In genomic region chr6:33271608-33272357, GRCh38 we compare ENCODE assay signal across 8 cellular contexts. TPM values are rescaled to one million over a fixed set of nuclear protein-coding genes. Genes with fewer than 3 reads are reported as not detected.
DNase-seq lines count a peak whose midpoint lies in the region; ATAC-seq and TF ChIP-seq lines count a peak whose summit lies in the region.

Gene RPS18 (plus strand): TSS chr6:33272075. CDS start chr6:33272120, 45 bp downstream.
A gene with protein sequence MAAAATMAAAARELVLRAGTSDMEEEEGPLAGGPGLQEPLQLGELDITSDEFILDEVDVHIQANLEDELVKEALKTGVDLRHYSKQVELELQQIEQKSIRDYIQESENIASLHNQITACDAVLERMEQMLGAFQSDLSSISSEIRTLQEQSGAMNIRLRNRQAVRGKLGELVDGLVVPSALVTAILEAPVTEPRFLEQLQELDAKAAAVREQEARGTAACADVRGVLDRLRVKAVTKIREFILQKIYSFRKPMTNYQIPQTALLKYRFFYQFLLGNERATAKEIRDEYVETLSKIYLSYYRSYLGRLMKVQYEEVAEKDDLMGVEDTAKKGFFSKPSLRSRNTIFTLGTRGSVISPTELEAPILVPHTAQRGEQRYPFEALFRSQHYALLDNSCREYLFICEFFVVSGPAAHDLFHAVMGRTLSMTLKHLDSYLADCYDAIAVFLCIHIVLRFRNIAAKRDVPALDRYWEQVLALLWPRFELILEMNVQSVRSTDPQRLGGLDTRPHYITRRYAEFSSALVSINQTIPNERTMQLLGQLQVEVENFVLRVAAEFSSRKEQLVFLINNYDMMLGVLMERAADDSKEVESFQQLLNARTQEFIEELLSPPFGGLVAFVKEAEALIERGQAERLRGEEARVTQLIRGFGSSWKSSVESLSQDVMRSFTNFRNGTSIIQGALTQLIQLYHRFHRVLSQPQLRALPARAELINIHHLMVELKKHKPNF (minus strand): TSS chr6:33271876. CDS start chr6:33271675, 201 bp downstream.

- no peaks in the 10 kb centered on the region for H3K27me3 ChIP-seq in dorsolateral prefrontal cortex
- H3K27me3 ChIP-seq in right lobe of liver: no peaks in the 10 kb centered on the region

- H3K27me3 Mint-ChIP-seq in CD14-positive monocyte (ENCODE audit: low read depth in 3 of 3): no peaks in the 10 kb centered on the region

- peak; percentile 76 for ATAC-seq in GM19397 (IDR thresholded peaks at IDR 0.05; ENCODE audit: unreplicated experiment)
- ATAC-seq in HG03571 (IDR thresholded peaks at IDR 0.05; ENCODE audit: unreplicated experiment): peak; percentile 68
- peak; percentile 93 to 95 (median 93) for ATAC-seq in right lobe of liver

- peak; percentile 93 for TF ChIP-seq POLR2A in right lobe of liver (IDR thresholded peaks at IDR 0.05)

- H3K4me3 Mint-ChIP-seq in CD14-positive monocyte: peak within 1 kb of the TSS; percentile 96 to 100

- intact Hi-C loops in CD14-positive monocyte (cut with micrococcal nuclease) (loop anchor here in 1 of 2 donors (2.0 kb wide), 1 partner anchor 17 kb away; the partner anchor contains the start of genes PFDN6 and WDR46), dorsolateral prefrontal cortex (cut with DNase I) (loop anchor here (1.0 to 2.0 kb wide), 3 partner anchors 18 to 52 kb away; partner anchors contain the start of genes PFDN6 (in 2 of the 2) and WDR46 (in 2 of the 2)), right lobe of liver (cut with DNase I) (no loop called here)

- no peak for TF ChIP-seq CTCF in CD14-positive monocyte (IDR thresholded peaks at IDR 0.05)
- peak in 20 of 56 donors; percentile 2 to 55 (median 28) for TF ChIP-seq CTCF in dorsolateral prefrontal cortex (IDR thresholded peaks at IDR 0.05 in 54 of 56, conservative IDR thresholded peaks at IDR 0.05 in 2 of 56; ENCODE audit: low read depth in 1 of 56, partially characterized antibody in 56 of 56)
- TF ChIP-seq CTCF in right lobe of liver (IDR thresholded peaks at IDR 0.05): no peak

- H3K9me3 ChIP-seq in right lobe of liver: no peaks in the 10 kb centered on the region

- H3K36me3 ChIP-seq in right lobe of liver: peaks cover under 1 to 54% (median 14%) of the 10 kb centered on the region in 4 donors

- 2% methylated on average over 24 of the region's 49 CpGs for WGBS in right lobe of liver (ENCODE audit: insufficient coverage, low coverage, low lambda C conversion rate, missing lambda C conversion rate)

- H3K27ac ChIP-seq in dorsolateral prefrontal cortex: peak within 1 kb of the TSS; percentile 40 to 98 (median 93)
- H3K27ac ChIP-seq in right lobe of liver: peak within 1 kb of the TSS; percentile 87 to 90 (median 89)

- peaks cover 59% of the 10 kb centered on the region for H3K4me1 Mint-ChIP-seq in CD14-positive monocyte

- peak within 1 kb of the TSS; percentile 66 to 100 (median 89) for H3K4me3 ChIP-seq in dorsolateral prefrontal cortex
- peak within 1 kb of the TSS; percentile 60 to 95 (median 91) for H3K4me3 ChIP-seq in right lobe of liver

- H3K27ac Mint-ChIP-seq in CD14-positive monocyte: peak within 1 kb of the TSS; percentile 98 to 100 (median 100)

- H3K4me1 ChIP-seq in right lobe of liver: peaks cover 2 to 49% (median 21%) of the 10 kb centered on the region in 4 donors

- DNase-seq in CD14-positive monocyte (ENCODE audit: low spot score) (peak; percentile 97), NCI-H82 (lab: John Stamatoyannopoulos, UW) (peak; percentile 100), dorsolateral prefrontal cortex (peak; percentile 81 to 98 (median 95)), right lobe of liver (peak; percentile 89 to 95 (median 93))
- peak; percentile 86 to 91 for DNase-seq in activated CD4-positive, alpha-beta T cell treated with anti-CD3 and anti-CD28 coated beads, Interleukin-2, amount 50 U/mL, for 48 hours
- DNase-seq in stimulated activated CD4-positive, alpha-beta T cell treated with anti-CD3 and anti-CD28 coated beads, Interleukin-4, amount 100 ng/mL, for 4 hours: peak; percentile 76 to 93

- H3K36me3 Mint-ChIP-seq in CD14-positive monocyte: peaks cover 56 to 65% of the 10 kb centered on the region in 2 donors

- H3K9me3 Mint-ChIP-seq in CD14-positive monocyte: no peaks in the 10 kb centered on the region

RNA-seq across cellular contexts. Expression of gene RPS18, which starts in this region (rescaled TPM):
- 1,000 to 10,000 TPM; 2,430 to 2,894 TPM for polyA plus RNA-seq in CD14-positive monocyte
- total RNA-seq in dorsolateral prefrontal cortex: 100 to 1,000 TPM; 295 to 726 (median 479) TPM
- 100 to 1,000 TPM; 504 to 932 (median 612) TPM for total RNA-seq in right lobe of liver

RNA-seq across cellular contexts. Expression of the second gene that starts in this region (rescaled TPM):
- 10 to 100 TPM; 11.0 to 14.5 TPM for polyA plus RNA-seq in CD14-positive monocyte
- total RNA-seq in dorsolateral prefrontal cortex (100 to 1,000 TPM in 1 of 120 experiments, 10 to 100 TPM in 119; 48.4 to 108 (median 68.9) TPM), right lobe of liver (10 to 100 TPM; 16.4 to 35.1 (median 27.5) TPM)

Comparison
In these comparisons a context has a peak if more than half of its experiments do, and no peak if none do; other contexts are left out.
1. Peak in every context shown above with its lines: DNase-seq, ATAC-seq, H3K4me3 ChIP-seq and H3K27ac ChIP-seq.
2. intact Hi-C loops: an anchor here in dorsolateral prefrontal cortex (1.0 to 2.0 kb wide); none called in right lobe of liver.